ENCODE assay signal across 8 cellular contexts in the genomic region with DNA sequence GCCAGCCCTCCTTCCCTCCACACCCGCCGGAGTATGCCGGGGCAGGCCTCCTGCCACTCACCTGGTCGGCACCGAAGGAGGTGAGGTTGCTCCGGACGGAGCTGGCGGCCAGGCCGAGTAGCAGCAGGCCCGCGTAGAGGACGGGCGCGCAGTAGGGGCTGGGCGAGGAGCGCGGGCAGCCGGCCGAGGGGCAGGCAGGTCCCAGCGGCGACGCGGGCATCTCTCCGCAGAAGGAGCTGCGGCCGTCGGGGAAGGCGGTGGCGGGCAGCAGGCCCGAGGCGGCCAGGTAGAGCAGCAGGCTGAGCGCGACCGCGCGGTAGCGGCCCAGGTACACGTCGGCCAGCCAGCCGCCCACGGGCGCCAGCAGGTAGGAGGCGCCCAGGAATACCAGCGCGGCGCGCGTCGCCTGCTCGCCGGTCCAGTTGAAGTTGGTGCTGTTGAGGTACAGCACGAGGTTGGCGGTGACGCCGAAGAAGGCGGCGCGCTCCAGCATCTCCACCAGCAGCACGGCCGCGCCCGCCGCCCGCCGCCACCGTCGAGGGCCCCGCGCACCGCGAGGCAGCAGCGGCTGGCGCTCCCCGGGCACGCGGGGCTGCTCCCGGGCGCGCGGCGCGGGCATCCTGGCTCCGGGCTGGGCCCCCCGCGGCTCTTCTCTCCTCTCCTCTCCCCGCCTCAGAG. TPM values are rescaled to one million over a fixed set of nuclear protein-coding genes. Genes with fewer than 3 reads are reported as not detected.
A peak's percentile ranks its signal among the peaks of the same experiment; 100 is the strongest.
DNase-seq lines count a peak whose midpoint lies in the region; ATAC-seq and TF ChIP-seq lines count a peak whose summit lies in the region.

No MANE protein-coding gene starts in this region.

- H3K36me3 ChIP-seq in CD4-positive, alpha-beta memory T cell (ENCODE audit: insufficient read depth, low read length), result no peaks in the 10 kb centered on the region
- H3K36me3 ChIP-seq in OCI-LY7 (ENCODE audit: insufficient read depth, low read length), result no peaks in the 10 kb centered on the region
- H3K36me3 ChIP-seq in esophagus squamous epithelium, result peaks cover 0 to 5% (median 5%) of the 10 kb centered on the region in 3 donors
- no peaks in the 10 kb centered on the region for H3K36me3 ChIP-seq in ovary

- CTCF ChIA-PET in CD4-positive, alpha-beta memory T cell (lab: Charles Lee; ENCODE audit: partially characterized antibody), result no interaction called here
- CTCF ChIA-PET in OCI-LY7 (lab: Charles Lee; ENCODE audit: unreplicated experiment), result interaction anchor here (1.3 kb wide), 2 partner anchors 11 to 38 kb away, joined by 5 read pairs; a partner anchor contains a TSS

- no peak overlapping the region for H3K4me3 ChIP-seq in CD4-positive, alpha-beta memory T cell (ENCODE audit: low read length in 2 of 2)
- peak overlapping the region; percentile 64 for H3K4me3 ChIP-seq in OCI-LY7 (ENCODE audit: low read depth, low read length, poor library complexity, severe bottlenecking)
- peak overlapping the region; percentile 22 to 69 (median 50) for H3K4me3 ChIP-seq in esophagus squamous epithelium
- peak overlapping the region; percentile 47 for H3K4me3 ChIP-seq in ovary

- no peaks in the 10 kb centered on the region for H3K9me3 ChIP-seq in CD4-positive, alpha-beta memory T cell (ENCODE audit: control insufficient read depth in 1 of 2, low read length in 2 of 2)
- H3K9me3 ChIP-seq in OCI-LY7 (ENCODE audit: low read length) (no peaks in the 10 kb centered on the region), esophagus squamous epithelium (no peaks in the 10 kb centered on the region), ovary (no peaks in the 10 kb centered on the region)

- peaks cover 9% of the 10 kb centered on the region for H3K27me3 ChIP-seq in CD4-positive, alpha-beta memory T cell (ENCODE audit: insufficient read depth, low read length)
- H3K27me3 ChIP-seq in esophagus squamous epithelium, result peaks cover 0 to 4% (median 0%) of the 10 kb centered on the region in 4 donors
- no peaks in the 10 kb centered on the region for H3K27me3 ChIP-seq in ovary

- H3K27ac Mint-ChIP-seq in CD4-positive, alpha-beta memory T cell, result no peak overlapping the region

- peaks cover 3% of the 10 kb centered on the region; the same call in 1 of the 2 replicates for H3K79me2 ChIP-seq in OCI-LY7 (ENCODE audit: insufficient read depth, low read depth, low read length)

- peaks cover 9% of the 10 kb centered on the region for H3K4me1 ChIP-seq in CD4-positive, alpha-beta memory T cell (ENCODE audit: insufficient read depth, low read length)
- H3K4me1 ChIP-seq in OCI-LY7 (ENCODE audit: insufficient read depth, low read length, poor library complexity, severe bottlenecking) (peaks cover 36% of the 10 kb centered on the region), esophagus squamous epithelium (peaks cover 16 to 60% (median 24%) of the 10 kb centered on the region in 3 donors), ovary (ENCODE audit: insufficient read depth) (peaks cover 8% of the 10 kb centered on the region)

- H4K20me1 ChIP-seq in OCI-LY7 (ENCODE audit: insufficient read depth, low read length), result no peaks in the 10 kb centered on the region

- H3K27ac ChIP-seq in CD4-positive, alpha-beta memory T cell (ENCODE audit: low read depth, low read length), result no peak overlapping the region
- peak overlapping the region; percentile 47 for H3K27ac ChIP-seq in OCI-LY7 (ENCODE audit: low read depth, low read length, poor library complexity, severe bottlenecking)
- H3K27ac ChIP-seq in esophagus squamous epithelium, result peak overlapping the region; percentile 69 to 87 (median 85)
- H3K27ac ChIP-seq in ovary, result peak overlapping the region; percentile 62 to 90

- peak overlapping the region; percentile 80 for H3K4me2 ChIP-seq in OCI-LY7 (ENCODE audit: low read length)

- no peak for TF ChIP-seq EP300 in ovary (IDR thresholded peaks at IDR 0.05)

- POLR2A ChIA-PET in CD4-positive, alpha-beta memory T cell (lab: Charles Lee; ENCODE audit: partially characterized antibody), result interaction anchor here (0.6 kb wide), 2 partner anchors 183 to 383 kb away, joined by 3 to 4 read pairs; no protein-coding TSS in a partner anchor
- POLR2A ChIA-PET in OCI-LY7 (lab: Charles Lee), result interaction anchor here (1.0 to 2.0 kb wide), 3 partner anchors 11 to 207 kb away, joined by 5 to 6 read pairs (median 6); no protein-coding TSS in a partner anchor

- no peaks in the 10 kb centered on the region for H3K36me3 Mint-ChIP-seq in CD4-positive, alpha-beta memory T cell

- peaks cover 0 to 2% (median 0%) of the 10 kb centered on the region in 8 donors for H3K9me3 Mint-ChIP-seq in CD4-positive, alpha-beta memory T cell

- H3K27me3 Mint-ChIP-seq in CD4-positive, alpha-beta memory T cell, result peaks cover 5 to 13% of the 10 kb centered on the region in 2 donors

- WGBS in esophagus squamous epithelium, 2 donors, result 20 to 45% methylated on average over 2 to 4 of the region's 86 CpGs
- 7 to 11% (median 8%) methylated on average over 80 to 86 of the region's 86 CpGs for WGBS in ovary, 3 donors

- BruUV-seq in OCI-LY7 (replicated peaks; lab: Mats Ljungman, UMichigan), result no TSS peak

- no peak for TF ChIP-seq CTCF in OCI-LY7 (conservative IDR thresholded peaks at IDR 0.05; ENCODE audit: low read length)
- TF ChIP-seq CTCF in esophagus squamous epithelium (IDR thresholded peaks at IDR 0.05), result no peak
- TF ChIP-seq CTCF in ovary (IDR thresholded peaks at IDR 0.05), result no peak

- H3K4me3 Mint-ChIP-seq in CD4-positive, alpha-beta memory T cell, result peak overlapping the region in 2 of 8 donors; percentile 82 to 88

- no peak for TF ChIP-seq POLR2A in esophagus squamous epithelium (IDR thresholded peaks at IDR 0.05)
- TF ChIP-seq POLR2A in ovary (IDR thresholded peaks at IDR 0.05), result no peak

- peak in 4 of 5 donors; percentile 18 to 40 (median 31) for DNase-seq in CD4-positive, alpha-beta memory T cell
- DNase-seq in OCI-LY7 (ENCODE audit: low spot score), result no peak
- no peak for DNase-seq in esophagus squamous epithelium (lab: John Stamatoyannopoulos, UW)
- peak; percentile 47 to 73 (median 61) for DNase-seq in ovary
- no peak for DNase-seq in NCI-H1930 (lab: John Stamatoyannopoulos, UW)
- DNase-seq in NCI-H1092 treated with DMSO at 0.1 percent for 48 hours (lab: John Stamatoyannopoulos, UW), result no peak

- peaks cover 6 to 20% (median 11%) of the 10 kb centered on the region in 4 donors for H3K4me1 Mint-ChIP-seq in CD4-positive, alpha-beta memory T cell

- intact Hi-C loops in CD4-positive, alpha-beta memory T cell (cut with micrococcal nuclease), result no loop called here
- intact Hi-C loops in OCI-LY7 (cut with micrococcal nuclease; ENCODE audit: unreplicated experiment), result loop anchor here (10.0 kb wide), 1 partner anchor 56 kb away; no protein-coding TSS in a partner anchor
- intact Hi-C loops in esophagus squamous epithelium (cut with DNase I), result no loop called here
- intact Hi-C loops in ovary (cut with DNase I), result loop anchor here in 1 of 4 donors (5.0 kb wide), 1 partner anchor 176 kb away; no protein-coding TSS in a partner anchor

- no peak for ATAC-seq in HG03442 (IDR thresholded peaks at IDR 0.05; ENCODE audit: unreplicated experiment)
- no peak for ATAC-seq in GM19397 (IDR thresholded peaks at IDR 0.05; ENCODE audit: unreplicated experiment)

- H2AFZ ChIP-seq in OCI-LY7 (ENCODE audit: low read length), result peak overlapping the region; percentile 89; the same call in 1 of the 2 replicates

- no peaks in the 10 kb centered on the region for H3K9me2 ChIP-seq in OCI-LY7 (ENCODE audit: insufficient read depth, low read length)

RNA-seq across cellular contexts. Expression of a gene that starts 0.9 kb away (rescaled TPM):
- 1 to 10 TPM; 4.6 to 5.4 TPM for total RNA-seq in CD4-positive, alpha-beta memory T cell
- polyA plus RNA-seq in CD4-positive, alpha-beta memory T cell, result under 1 TPM in 1 of 2 donors, not detected in 1; 0.29 TPM
- 7.2 and 12.6 TPM in 2 replicates for total RNA-seq in OCI-LY7 (2014; rRNA removed; shearing (Covaris generic))
- 41.4 and 43.9 TPM in 2 replicates for total RNA-seq in OCI-LY7 (2022)
- 10 to 100 TPM in 2 of 4 donors, 1 to 10 TPM in 2; 4.0 to 11.5 (median 7.9) TPM for total RNA-seq in esophagus squamous epithelium
- 10 to 100 TPM; 25.3 to 55.8 (median 43.9) TPM for total RNA-seq in ovary
- polyA plus RNA-seq in ovary, result 10 to 100 TPM; 27.2 to 38.9 TPM

RNA-seq across cellular contexts. Expression of a gene that starts 20.4 kb away (rescaled TPM):
- 100 to 1,000 TPM; 414 to 428 TPM for total RNA-seq in CD4-positive, alpha-beta memory T cell
- polyA plus RNA-seq in CD4-positive, alpha-beta memory T cell, result 100 to 1,000 TPM; 281 to 298 TPM
- total RNA-seq in OCI-LY7 (2014; rRNA removed; shearing (Covaris generic)), result not detected in 2 replicates
- total RNA-seq in OCI-LY7 (2022), result not detected in 2 replicates
- 1 to 10 TPM in 3 of 4 donors, under 1 TPM in 1; 0.79 to 4.4 (median 1.4) TPM for total RNA-seq in esophagus squamous epithelium
- 1 to 10 TPM in 3 of 7 donors, under 1 TPM in 4; 0.42 to 2.2 (median 0.69) TPM for total RNA-seq in ovary
- polyA plus RNA-seq in ovary, result 1 to 10 TPM in 1 of 2 donors, under 1 TPM in 1; 0.44 to 3.4 TPM

RNA-seq across cellular contexts. Expression of a gene that starts 26.8 kb away (rescaled TPM):
- under 1 TPM; 0.78 to 0.93 TPM for total RNA-seq in CD4-positive, alpha-beta memory T cell
- not detected for polyA plus RNA-seq in CD4-positive, alpha-beta memory T cell
- total RNA-seq in OCI-LY7 (2014; rRNA removed; shearing (Covaris generic)), result 5.0 and 8.9 TPM in 2 replicates
- total RNA-seq in OCI-LY7 (2022) (5.5 and 7.5 TPM in 2 replicates), esophagus squamous epithelium (10 to 100 TPM; 11.8 to 52.7 (median 17.8) TPM), ovary (10 to 100 TPM; 16.5 to 34.1 (median 21.3) TPM)
- polyA plus RNA-seq in ovary, result 10 to 100 TPM in 1 of 2 donors, 1 to 10 TPM in 1; 2.9 to 21.3 TPM

RNA-seq across cellular contexts. Expression of a gene that starts 37.1 kb away (rescaled TPM):
- total RNA-seq in CD4-positive, alpha-beta memory T cell, result 10 to 100 TPM; 66.9 to 68.0 TPM
- 100 to 1,000 TPM; 195 to 333 TPM for polyA plus RNA-seq in CD4-positive, alpha-beta memory T cell
- total RNA-seq in OCI-LY7 (2014; rRNA removed; shearing (Covaris generic)), result 57.0 and 62.4 TPM in 2 replicates
- total RNA-seq in OCI-LY7 (2022), result 67.8 and 68.6 TPM in 2 replicates
- 100 to 1,000 TPM in 1 of 4 donors, 10 to 100 TPM in 3; 66.7 to 115 (median 89.0) TPM for total RNA-seq in esophagus squamous epithelium
- 100 to 1,000 TPM in 5 of 7 donors, 10 to 100 TPM in 2; 88.7 to 143 (median 109) TPM for total RNA-seq in ovary
- 100 to 1,000 TPM; 133 to 145 TPM for polyA plus RNA-seq in ovary

RNA-seq across cellular contexts. Expression of a gene that starts 44.7 kb away (rescaled TPM):
- total RNA-seq in CD4-positive, alpha-beta memory T cell, result 10 to 100 TPM; 97.4 to 99.2 TPM
- 10 to 100 TPM; 10.8 to 17.1 TPM for polyA plus RNA-seq in CD4-positive, alpha-beta memory T cell
- 95.2 and 120 TPM in 2 replicates for total RNA-seq in OCI-LY7 (2014; rRNA removed; shearing (Covaris generic))
- 135 and 153 TPM in 2 replicates for total RNA-seq in OCI-LY7 (2022)
- 10 to 100 TPM; 65.0 to 90.2 (median 84.1) TPM for total RNA-seq in esophagus squamous epithelium
- 100 to 1,000 TPM in 2 of 7 donors, 10 to 100 TPM in 5; 44.1 to 109 (median 97.2) TPM for total RNA-seq in ovary
- 10 to 100 TPM; 66.2 to 73.4 TPM for polyA plus RNA-seq in ovary

Comparison
In these comparisons a context has a peak if more than half of its experiments do, and no peak if none do; other contexts are left out.
1. DNase-seq: peak in CD4-positive, alpha-beta memory T cell (4 of 5) and ovary (5 of 5); none in OCI-LY7 (single experiment), esophagus squamous epithelium (single experiment), NCI-H1930 (0 of 2) and NCI-H1092 treated with DMSO at 0.1 percent for 48 hours (single experiment).
2. H3K4me3 ChIP-seq: peak in OCI-LY7 (single experiment), esophagus squamous epithelium (4 of 4) and ovary (single experiment); none in CD4-positive, alpha-beta memory T cell (0 of 2).
3. RNA of a gene that starts 20.4 kb away (total RNA-seq): 414 to 428 TPM in CD4-positive, alpha-beta memory T cell; 0.79 to 4.4 TPM in esophagus squamous epithelium, 0.42 to 2.2 TPM in ovary and not detected in OCI-LY7; every median in the first group is over 10 times any median in the second.